8 cellular contexts compared by ENCODE assay signal in the genomic region with DNA sequence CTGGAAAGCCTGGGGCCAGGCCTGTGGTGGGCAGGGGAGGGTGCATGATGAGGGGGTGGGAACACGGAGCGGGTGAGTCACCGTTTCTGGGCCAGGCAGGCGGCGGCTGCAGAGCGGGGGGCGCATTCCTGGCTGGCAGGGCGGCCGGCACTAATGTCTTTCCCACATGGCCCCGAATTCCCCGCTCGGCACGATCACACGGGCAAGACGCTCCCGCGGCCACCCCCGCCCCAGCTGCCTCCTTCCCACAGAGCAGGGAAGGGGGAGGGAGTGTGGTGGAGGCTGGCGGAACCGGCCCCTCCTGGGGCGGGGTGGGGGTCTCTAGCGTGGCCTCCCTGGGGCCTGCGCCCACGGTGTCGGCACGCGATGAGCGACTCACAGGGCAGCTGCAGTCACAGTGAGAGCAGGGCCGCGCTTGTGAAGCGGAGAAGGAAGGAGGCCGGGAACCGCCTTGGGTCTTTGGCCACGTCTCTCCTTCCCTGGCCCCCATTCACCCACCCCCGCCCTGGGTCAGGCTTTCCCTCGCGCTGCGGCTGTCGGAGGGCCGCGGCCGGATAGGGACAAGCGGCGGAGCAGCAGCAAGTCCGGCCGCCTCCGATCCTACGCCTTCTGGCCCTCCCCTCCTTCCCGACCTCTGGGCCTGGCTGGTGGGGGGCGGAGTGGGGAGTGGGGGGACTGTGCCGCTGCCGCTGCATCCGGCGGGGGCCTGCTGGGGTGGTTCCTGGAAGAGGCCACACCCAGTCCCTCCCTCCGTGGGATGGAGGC. TPM values are rescaled to one million over a fixed set of nuclear protein-coding genes. Genes with fewer than 3 reads are reported as not detected.
DNase-seq lines count a peak whose midpoint lies in the region; ATAC-seq, FAIRE-seq and TF ChIP-seq lines count a peak whose summit lies in the region.

No MANE protein-coding gene starts in this region.

- no peaks in the 10 kb centered on the region for H3K9me3 Mint-ChIP-seq in stimulated activated naive B cell treated with anti-CD40 and anti-IgM and Interleukin-4, amounts not matched to agents 10 μg/mL and 1 μg/mL and 100 μg/mL, for 72 hours

- peak; percentile 39 for ATAC-seq in left lobe of liver
- peak; percentile 62 to 69 for ATAC-seq in stimulated activated naive B cell treated with anti-CD40 and anti-IgM and Interleukin-4, amounts not matched to agents 10 μg/mL and 1 μg/mL and 100 μg/mL, for 72 hours (replicated peaks)
- ATAC-seq in HG02798 (IDR thresholded peaks at IDR 0.05; ENCODE audit: poor library complexity, unreplicated experiment) = no peak

- CTCF ChIA-PET in SK-N-SH (lab: Yijun Ruan, JAX) = interaction anchor here (1.0 to 14.8 kb wide), 8 partner anchors 12 to 78 kb away, joined by 3 to 310 read pairs (median 4); no protein-coding TSS in a partner anchor

- POLR2A ChIA-PET in SK-N-SH (lab: Yijun Ruan, JAX) = interaction anchor here (1.4 to 1.6 kb wide), 3 partner anchors 12 to 49 kb away, joined by 4 to 11 read pairs (median 6); a partner anchor contains a TSS

- H3K4me1 Mint-ChIP-seq in stimulated activated naive B cell treated with anti-CD40 and anti-IgM and Interleukin-4, amounts not matched to agents 10 μg/mL and 1 μg/mL and 100 μg/mL, for 72 hours = peaks cover 38 to 63% of the 10 kb centered on the region in 2 donors

- peak overlapping the region; percentile 85 for H3K9ac ChIP-seq in SK-N-SH

- H3K27ac ChIP-seq in SK-N-SH (ENCODE audit: low read depth in 2 of 2, low read length in 1 of 2) (peak overlapping the region; percentile 87 to 97), cingulate gyrus (ENCODE audit: low read depth, low read length) (peak overlapping the region; percentile 78), small intestine (ENCODE audit: low read depth in 1 of 2, low read length in 1 of 2) (peak overlapping the region in 1 of 2 donors; percentile 83)

- no peaks in the 10 kb centered on the region for H3K9me2 ChIP-seq in SK-N-SH

- no peak overlapping the region for H2AFZ ChIP-seq in SK-N-SH (ENCODE audit: low read depth)

- peak overlapping the region; percentile 82 to 88 for H3K4me3 Mint-ChIP-seq in stimulated activated naive B cell treated with anti-CD40 and anti-IgM and Interleukin-4, amounts not matched to agents 10 μg/mL and 1 μg/mL and 100 μg/mL, for 72 hours

- no peak for TF ChIP-seq CTCF in SK-N-SH (IDR thresholded peaks at IDR 0.05)

- no peaks in the 10 kb centered on the region for H3K9me3 ChIP-seq in SK-N-SH
- no peaks in the 10 kb centered on the region for H3K9me3 ChIP-seq in small intestine (ENCODE audit: control insufficient read depth, low read depth)

- 18% methylated on average over 16 of the region's 55 CpGs for WGBS in SK-N-SH (ENCODE audit: low lambda C conversion rate)
- WGBS in small intestine, 3 donors = 2 to 4% (median 3%) methylated on average over 36 to 55 of the region's 55 CpGs

- H3K36me3 Mint-ChIP-seq in stimulated activated naive B cell treated with anti-CD40 and anti-IgM and Interleukin-4, amounts not matched to agents 10 μg/mL and 1 μg/mL and 100 μg/mL, for 72 hours = no peaks in the 10 kb centered on the region

- peak overlapping the region; percentile 89 for H3K27ac Mint-ChIP-seq in stimulated activated naive B cell treated with anti-CD40 and anti-IgM and Interleukin-4, amounts not matched to agents 10 μg/mL and 1 μg/mL and 100 μg/mL, for 72 hours

- H3K4me3 ChIP-seq in SK-N-SH (ENCODE audit: low read depth in 2 of 2, low read length in 1 of 2) = peak overlapping the region in 1 of 2 experiments; percentile 30; a peak in 2 of 4 replicates
- peak overlapping the region in 1 of 2 donors; percentile 35 for H3K4me3 ChIP-seq in small intestine (ENCODE audit: low read depth in 1 of 2, low read length in 2 of 2)

- H3K4me2 ChIP-seq in SK-N-SH = peak overlapping the region; percentile 67

- no peaks in the 10 kb centered on the region for H3K79me2 ChIP-seq in SK-N-SH (ENCODE audit: insufficient read depth)

- no peak for TF ChIP-seq RAD21 in SK-N-SH (IDR thresholded peaks at IDR 0.05; ENCODE audit: low read length)

- peak; percentile 18 for DNase-seq in activated naive CD4-positive, alpha-beta T cell treated with Interleukin-2 at 50 U/mL for 16 hours
- no peak for DNase-seq in activated naive CD4-positive, alpha-beta T cell (lab: John Stamatoyannopoulos, UW)
- peak; percentile 82 for DNase-seq in SK-N-SH
- DNase-seq in left lobe of liver (ENCODE audit: low spot score) = peak; percentile 56
- peak; percentile 27 for DNase-seq in stimulated activated naive B cell treated with anti-CD40 and anti-IgM and Interleukin-4, amounts not matched to agents 10 μg/mL and 1 μg/mL and 100 μg/mL, for 72 hours
- DNase-seq in small intestine = no peak

- H3K4me1 ChIP-seq in SK-N-SH (ENCODE audit: control insufficient read depth in 1 of 2, insufficient read depth in 2 of 2, low read depth in 1 of 2, low read length in 1 of 2) (peaks cover 41 to 58% of the 10 kb centered on the region in 2 experiments; a peak in 3 of 4 replicates), small intestine (ENCODE audit: control insufficient read depth in 2 of 2, insufficient read depth in 1 of 2, low read depth in 1 of 2, low read length in 1 of 2) (peaks cover 2 to 9% of the 10 kb centered on the region in 2 donors)

- H3K27me3 ChIP-seq in SK-N-SH (ENCODE audit: insufficient read depth) = no peaks in the 10 kb centered on the region
- no peaks in the 10 kb centered on the region for H3K27me3 ChIP-seq in small intestine (ENCODE audit: control insufficient read depth in 2 of 2, insufficient read depth in 2 of 2, low read length in 2 of 2)

- no peaks in the 10 kb centered on the region for H4K20me1 ChIP-seq in SK-N-SH (ENCODE audit: insufficient read depth)

- peaks cover 11 to 20% of the 10 kb centered on the region in 2 donors for H3K27me3 Mint-ChIP-seq in stimulated activated naive B cell treated with anti-CD40 and anti-IgM and Interleukin-4, amounts not matched to agents 10 μg/mL and 1 μg/mL and 100 μg/mL, for 72 hours

- no peaks in the 10 kb centered on the region for H3K36me3 ChIP-seq in SK-N-SH (replicated peaks in 1 of 2; ENCODE audit: control insufficient read depth in 1 of 2, insufficient read depth in 2 of 2, low read length in 1 of 2)
- no peaks in the 10 kb centered on the region for H3K36me3 ChIP-seq in small intestine (ENCODE audit: control insufficient read depth in 2 of 2, insufficient read depth in 2 of 2, low read length in 2 of 2)

- TF ChIP-seq EP300 in SK-N-SH (IDR thresholded peaks at IDR 0.05; ENCODE audit: borderline replicate concordance in 1 of 2, low read depth in 1 of 2, low read length in 1 of 2) = peak in 1 of 2 experiments; percentile 84; a peak in 1 of 4 replicates

- H3F3A ChIP-seq in SK-N-SH (replicated peaks; ENCODE audit: insufficient read depth) = peaks cover 31% of the 10 kb centered on the region

- FAIRE-seq in small intestine (lab: Jason Lieb, UNC) = no peak

TF ChIP-seq in SK-N-SH, 30 proteins besides CTCF, POLR2A, EP300 and RAD21 (continues in another document):
- no peak for TF ChIP-seq MEF2A (IDR thresholded peaks at IDR 0.05; ENCODE audit: borderline replicate concordance, low read depth)
- no peak for TF ChIP-seq GABPA (IDR thresholded peaks at IDR 0.05; ENCODE audit: low read depth)
- no peak for TF ChIP-seq FOXM1 (IDR thresholded peaks at IDR 0.05; ENCODE audit: low read depth)
- no peak for TF ChIP-seq SMC3 (IDR thresholded peaks at IDR 0.05; ENCODE audit: low read depth, low read length)
- TF ChIP-seq, protein P1, sequence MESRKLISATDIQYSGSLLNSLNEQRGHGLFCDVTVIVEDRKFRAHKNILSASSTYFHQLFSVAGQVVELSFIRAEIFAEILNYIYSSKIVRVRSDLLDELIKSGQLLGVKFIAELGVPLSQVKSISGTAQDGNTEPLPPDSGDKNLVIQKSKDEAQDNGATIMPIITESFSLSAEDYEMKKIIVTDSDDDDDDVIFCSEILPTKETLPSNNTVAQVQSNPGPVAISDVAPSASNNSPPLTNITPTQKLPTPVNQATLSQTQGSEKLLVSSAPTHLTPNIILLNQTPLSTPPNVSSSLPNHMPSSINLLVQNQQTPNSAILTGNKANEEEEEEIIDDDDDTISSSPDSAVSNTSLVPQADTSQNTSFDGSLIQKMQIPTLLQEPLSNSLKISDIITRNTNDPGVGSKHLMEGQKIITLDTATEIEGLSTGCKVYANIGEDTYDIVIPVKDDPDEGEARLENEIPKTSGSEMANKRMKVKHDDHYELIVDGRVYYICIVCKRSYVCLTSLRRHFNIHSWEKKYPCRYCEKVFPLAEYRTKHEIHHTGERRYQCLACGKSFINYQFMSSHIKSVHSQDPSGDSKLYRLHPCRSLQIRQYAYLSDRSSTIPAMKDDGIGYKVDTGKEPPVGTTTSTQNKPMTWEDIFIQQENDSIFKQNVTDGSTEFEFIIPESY (IDR thresholded peaks at IDR 0.05; ENCODE audit: borderline replicate concordance, low read depth) = no peak
- TF ChIP-seq NRF1 (IDR thresholded peaks at IDR 0.05; ENCODE audit: low read depth, low read length) = no peak
- TF ChIP-seq RXRA (IDR thresholded peaks at IDR 0.05; ENCODE audit: borderline replicate concordance, low read depth) = peak; percentile 11; the same call in 1 of the 2 replicates
- no peak for TF ChIP-seq RFX5 (IDR thresholded peaks at IDR 0.05; ENCODE audit: low read length)
- no peak for TF ChIP-seq ELF1 (IDR thresholded peaks at IDR 0.05)
- TF ChIP-seq, protein P2, sequence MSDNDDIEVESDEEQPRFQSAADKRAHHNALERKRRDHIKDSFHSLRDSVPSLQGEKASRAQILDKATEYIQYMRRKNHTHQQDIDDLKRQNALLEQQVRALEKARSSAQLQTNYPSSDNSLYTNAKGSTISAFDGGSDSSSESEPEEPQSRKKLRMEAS (IDR thresholded peaks at IDR 0.05; ENCODE audit: low read depth) = peak; percentile 87
- TF ChIP-seq CHD2 (IDR thresholded peaks at IDR 0.05; ENCODE audit: low read length, partially characterized antibody) = peak; percentile 17
- TF ChIP-seq TAF1 (IDR thresholded peaks at IDR 0.05; ENCODE audit: borderline replicate concordance, low read depth, low read length) = peak; percentile 35; the same call in 1 of the 2 replicates
- TF ChIP-seq GATA2 (CRISPR knock-in tag; IDR thresholded peaks at IDR 0.05) = no peak
- TF ChIP-seq RCOR1 (IDR thresholded peaks at IDR 0.05; ENCODE audit: low read length) = no peak
- TF ChIP-seq POLR2AphosphoS5 (IDR thresholded peaks at IDR 0.05; ENCODE audit: low read depth, low read length) = peak; percentile 29; the same call in 1 of the 2 replicates

RNA-seq across cellular contexts. Expression of a gene that starts 48.9 kb away (rescaled TPM):
- polyA plus RNA-seq in SK-N-SH (2012; rRNA removed) (47.4 and 52.9 TPM in 2 replicates), small intestine (10 to 100 TPM in 2 of 3 donors, 1 to 10 TPM in 1; 3.8 to 21.9 (median 14.6) TPM)
- 32.6 and 46.5 TPM in 2 replicates for polyA plus RNA-seq in SK-N-SH (2012; cell fraction: cytosol; rRNA removed)
- polyA plus RNA-seq in SK-N-SH (2012; cell fraction: nucleus; rRNA removed) = 35.1 and 38.6 TPM in 2 replicates
- 64.0 TPM for total RNA-seq in left lobe of liver

Comparison
In these comparisons a context has a peak if more than half of its experiments do, and no peak if none do; other contexts are left out.
1. DNase-seq: peak in activated naive CD4-positive, alpha-beta T cell treated with Interleukin-2 at 50 U/mL for 16 hours (single experiment), SK-N-SH (single experiment), left lobe of liver (single experiment) and stimulated activated naive B cell treated with anti-CD40 and anti-IgM and Interleukin-4, amounts not matched to agents 10 μg/mL and 1 μg/mL and 100 μg/mL, for 72 hours (single experiment); none in activated naive CD4-positive, alpha-beta T cell (0 of 4) and small intestine (single experiment).